ENCODE assay signal across 17 cellular contexts in genomic region chr6:74551896-74552295, GRCh38.
"Had no signal": no experiment of that assay in that cellular context is flagged by ENCODE, and none has a peak within 500 bp of the region (broad histone marks: within the 10 kb centered on the region; RNA-seq: fewer than 3 reads in every experiment).

No MANE protein-coding gene starts in this region.

- H3K9me3 ChIP-seq: gastrocnemius medialis, heart right ventricle, left ventricle myocardium inferior, pancreas, testis, upper lobe of right lung had no signal

- H3K4me1 ChIP-seq: gastrocnemius medialis, heart right ventricle, left ventricle myocardium inferior, pancreas, testis, upper lobe of right lung had no signal

- H3K27me3 ChIP-seq: brain microvascular endothelial cell, dorsolateral prefrontal cortex, gastrocnemius medialis, heart right ventricle, pancreas, testis, upper lobe of right lung had no signal

- H3K27ac ChIP-seq: brain microvascular endothelial cell, dorsolateral prefrontal cortex, gastrocnemius medialis, heart right ventricle, left ventricle myocardium inferior, pancreas, testis, upper lobe of right lung had no signal

- H3K4me3 ChIP-seq: dorsolateral prefrontal cortex, gastrocnemius medialis, heart right ventricle, left ventricle myocardium inferior, pancreas, testis, upper lobe of right lung had no signal

- DNase-seq: activated CD4-positive, alpha-beta T cell treated with anti-CD3 and anti-CD28 coated beads, Interleukin-2, amount 10 ng/mL, durations not matched to agents 24 days and 14 days; activated CD8-positive, alpha-beta memory T cell treated with anti-CD3 and anti-CD28 coated beads for 24 hours; activated naive CD4-positive, alpha-beta T cell treated with anti-CD3 and anti-CD28 coated beads for 36 hours; brain microvascular endothelial cell; cerebellar nuclear complex; dorsolateral prefrontal cortex; gastrocnemius medialis; heart right ventricle; left ventricle myocardium inferior; mesenchymal stem cell; nephron progenitor cell; pancreas; stimulated activated CD4-positive, alpha-beta T cell treated with anti-CD3 and anti-CD28 coated beads, Interleukin-15, amount 100 ng/mL, for 24 hours; stimulated activated CD4-positive, alpha-beta T cell treated with anti-CD3 and anti-CD28 coated beads, Interleukin-4, amount 100 ng/mL, for 24 hours; T-helper 17 cell; testis; upper lobe of right lung had no signal

- H3K36me3 ChIP-seq: brain microvascular endothelial cell, gastrocnemius medialis, heart right ventricle, left ventricle myocardium inferior, pancreas, upper lobe of right lung had no signal
